1 cellular context compared by ENCODE assay signal in genomic region chr1:66285618-66286270, GRCh38.
TF ChIP-seq lines count a peak whose summit lies in the region.

No MANE protein-coding gene starts in this region.

TF ChIP-seq in SK-N-SH treated with all-trans-retinoic acid at 6 μM for 48 hours, 23 proteins besides CTCF, POLR2A, EP300 and RAD21 (continued from another document):
- TF ChIP-seq CSRNP3 (CRISPR knock-in tag; IDR thresholded peaks at IDR 0.05) = no peak
- no peak for TF ChIP-seq RARB (CRISPR knock-in tag; IDR thresholded peaks at IDR 0.05)
- no peak for TF ChIP-seq TOX (CRISPR knock-in tag; IDR thresholded peaks at IDR 0.05; ENCODE audit: borderline replicate concordance)
- no peak for TF ChIP-seq TCF4 (CRISPR knock-in tag; IDR thresholded peaks at IDR 0.05; ENCODE audit: borderline replicate concordance)
- no peak for TF ChIP-seq ESRRG (CRISPR knock-in tag; IDR thresholded peaks at IDR 0.05)
- no peak for TF ChIP-seq ISL1 (CRISPR knock-in tag; IDR thresholded peaks at IDR 0.05)
